ENCODE assay signal across 15 cellular contexts in the genomic region with DNA sequence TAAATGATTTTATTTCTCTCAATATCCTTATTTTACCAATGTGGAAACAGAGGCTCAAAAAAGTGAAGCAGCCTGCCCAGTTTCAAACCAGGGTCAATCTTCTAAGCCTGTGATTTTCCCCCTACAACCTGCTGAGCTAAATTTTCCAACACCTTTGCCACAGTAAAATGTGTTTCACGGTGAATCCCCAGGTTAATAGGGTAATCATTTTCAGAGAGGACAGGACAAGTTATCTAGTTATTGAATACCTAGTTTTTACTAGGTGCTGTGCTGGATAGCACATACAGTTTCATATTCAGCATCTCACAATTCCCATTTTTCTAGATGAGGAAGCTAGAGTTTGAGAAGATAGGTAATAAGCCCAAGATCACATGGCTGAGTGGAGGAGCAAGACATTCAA.
"Had no signal": no experiment of that assay in that cellular context is flagged by ENCODE, and none has a peak within 500 bp of the region (broad histone marks: within the 10 kb centered on the region; RNA-seq: fewer than 3 reads in every experiment).

No MANE protein-coding gene starts in this region.

- DNase-seq: activated CD4-positive, alpha-beta T cell treated with anti-CD3 and anti-CD28 coated beads, Interleukin-2, amount 50 U/mL, for 4 hours; activated CD4-positive, CD25-positive, alpha-beta regulatory T cell treated with anti-CD3 and anti-CD28 coated beads, Interleukin-2, amount 50 U/mL, for 72 hours; activated naive CD4-positive, alpha-beta T cell treated with Interleukin-2 at 50 U/mL for 16 hours; anterior cingulate cortex; brain microvascular endothelial cell; foreskin keratinocyte; glutamatergic neuron; hypothalamus; nephron progenitor cell; right lobe of liver; stimulated activated CD4-positive, alpha-beta T cell treated with anti-CD3 and anti-CD28 coated beads, Interleukin-4, amount 100 ng/mL, for 4 hours; stimulated activated CD8-positive, alpha-beta memory T cell treated with anti-CD3 and anti-CD28 coated beads, Interleukin-4, amount 100 ng/mL, for 48 hours; stimulated activated naive CD8-positive, alpha-beta T cell treated with anti-CD3 and anti-CD28 coated beads, Interleukin-15, Interleukin-2, amounts not matched to agents 100 U/mL and 50 U/mL, for 24 hours; trophoblast cell had no signal

- ATAC-seq: activated T-helper 17 cell treated with anti-CD3 and anti-CD28 coated beads, Interleukin-2, amount 50 U/mL, for 72 hours; foreskin keratinocyte; right lobe of liver; stimulated activated naive CD8-positive, alpha-beta T cell treated with anti-CD3 and anti-CD28 coated beads, Interleukin-15, Interleukin-2, amounts not matched to agents 100 U/mL and 50 U/mL, for 24 hours had no signal
